ENCODE assay signal across 29 cellular contexts in genomic region chr1:84683508-84683907, GRCh38.
"Had no signal": no experiment of that assay in that cellular context is flagged by ENCODE, and none has a peak within 500 bp of the region (broad histone marks: within the 10 kb centered on the region; RNA-seq: fewer than 3 reads in every experiment).

No MANE protein-coding gene starts in this region.

- H3K4me1 ChIP-seq: thyroid gland, upper lobe of right lung, uterus had no signal

- H3K9me3 ChIP-seq: stomach, suprapubic skin, testis, thoracic aorta, thyroid gland, tibial artery, tibial nerve, transverse colon, upper lobe of left lung, upper lobe of right lung, uterus, vagina had no signal

- H3K27me3 Mint-ChIP-seq: stimulated activated memory B cell treated with anti-CD40 and anti-IgM and Interleukin-4, amounts not matched to agents 10 μg/mL and 1 μg/mL and 100 μg/mL, for 72 hours; stimulated activated naive B cell treated with anti-CD40 and anti-IgM and Interleukin-4, amounts not matched to agents 10 μg/mL and 1 μg/mL and 100 μg/mL, for 72 hours; stimulated activated naive CD8-positive, alpha-beta T cell treated with anti-CD3 and anti-CD28 coated beads, Interleukin-15, amount 100 ng/mL, for 72 hours; stimulated activated naive CD8-positive, alpha-beta T cell treated with anti-CD3 and anti-CD28 coated beads, Interleukin-15, Interleukin-2, amounts not matched to agents 100 ng/mL and 50 ng/mL, for 24 hours; type B pancreatic cell had no signal

- DNase-seq: stimulated activated CD4-positive, alpha-beta T cell treated with anti-CD3 and anti-CD28 coated beads, Interleukin-2, amount 100 ng/mL, for 48 hours; stimulated activated CD4-positive, alpha-beta T cell treated with anti-CD3 and anti-CD28 coated beads, Interleukin-4, amount 100 ng/mL, for 1 hour; stimulated activated CD4-positive, alpha-beta T cell treated with anti-CD3 and anti-CD28 coated beads, Interleukin-4, amount 100 ng/mL, for 24 hours; stimulated activated CD4-positive, alpha-beta T cell treated with anti-CD3 and anti-CD28 coated beads, Interleukin-4, amount 100 ng/mL, for 4 hours; stimulated activated CD8-positive, alpha-beta memory T cell treated with anti-CD3 and anti-CD28 coated beads, Interleukin-4, amount 100 ng/mL, for 48 hours; stimulated activated naive B cell treated with anti-CD40 and anti-IgM and Interleukin-4, amounts not matched to agents 10 μg/mL and 1 μg/mL and 100 μg/mL, for 72 hours; stimulated activated naive CD4-positive, alpha-beta T cell; stimulated activated naive CD4-positive, alpha-beta T cell treated with Interleukin-2 at 50 U/mL for 16 hours; stimulated activated naive CD8-positive, alpha-beta T cell treated with anti-CD3 and anti-CD28 coated beads, Interleukin-15, amount 100 ng/mL, for 72 hours; stimulated activated naive CD8-positive, alpha-beta T cell treated with anti-CD3 and anti-CD28 coated beads, Interleukin-15, Interleukin-2, amounts not matched to agents 100 U/mL and 50 U/mL, for 24 hours; stomach; substantia nigra; testis; thyroid gland; tibial artery; transverse colon; trophoblast cell; upper lobe of left lung; upper lobe of right lung; uterus had no signal

- H3K36me3 Mint-ChIP-seq: stimulated activated effector memory CD8-positive, alpha-beta T cell treated with anti-CD3 and anti-CD28 coated beads, Interleukin-12 subunit alpha, Interleukin-12 subunit beta, amount 100 ng/mL, for 72 hours had no signal

- H3K9me3 Mint-ChIP-seq: stimulated activated effector memory CD8-positive, alpha-beta T cell treated with anti-CD3 and anti-CD28 coated beads, Interleukin-12 subunit alpha, Interleukin-12 subunit beta, amount 100 ng/mL, for 72 hours; stimulated activated memory B cell treated with anti-CD40 and anti-IgM and Interleukin-4, amounts not matched to agents 10 μg/mL and 1 μg/mL and 100 μg/mL, for 72 hours; stimulated activated naive B cell treated with anti-CD40 and anti-IgM and Interleukin-4, amounts not matched to agents 10 μg/mL and 1 μg/mL and 100 μg/mL, for 72 hours; stimulated activated naive CD8-positive, alpha-beta T cell treated with anti-CD3 and anti-CD28 coated beads, Interleukin-15, amount 100 ng/mL, for 72 hours; stimulated activated naive CD8-positive, alpha-beta T cell treated with anti-CD3 and anti-CD28 coated beads, Interleukin-15, Interleukin-2, amounts not matched to agents 100 ng/mL and 50 ng/mL, for 24 hours; type B pancreatic cell had no signal

- H3K27me3 ChIP-seq: stomach, suprapubic skin, testis, thyroid gland, tibial artery, tibial nerve, transverse colon, upper lobe of left lung, upper lobe of right lung, uterus, vagina had no signal

- H3K4me3 Mint-ChIP-seq: stimulated activated effector memory CD8-positive, alpha-beta T cell treated with anti-CD3 and anti-CD28 coated beads, Interleukin-12 subunit alpha, Interleukin-12 subunit beta, amount 100 ng/mL, for 72 hours; stimulated activated memory B cell treated with anti-CD40 and anti-IgM and Interleukin-4, amounts not matched to agents 10 μg/mL and 1 μg/mL and 100 μg/mL, for 72 hours; stimulated activated naive B cell treated with anti-CD40 and anti-IgM and Interleukin-4, amounts not matched to agents 10 μg/mL and 1 μg/mL and 100 μg/mL, for 72 hours; stimulated activated naive CD8-positive, alpha-beta T cell treated with anti-CD3 and anti-CD28 coated beads, Interleukin-15, amount 100 ng/mL, for 72 hours; stimulated activated naive CD8-positive, alpha-beta T cell treated with anti-CD3 and anti-CD28 coated beads, Interleukin-15, Interleukin-2, amounts not matched to agents 100 ng/mL and 50 ng/mL, for 24 hours; type B pancreatic cell had no signal

- H3K4me3 ChIP-seq: stomach, suprapubic skin, testis, thoracic aorta, thyroid gland, tibial artery, tibial nerve, transverse colon, upper lobe of left lung, upper lobe of right lung, uterus, vagina had no signal

- H3K27ac ChIP-seq: stomach, suprapubic skin, testis, thoracic aorta, thyroid gland, tibial artery, tibial nerve, transverse colon, upper lobe of left lung, upper lobe of right lung, uterus, vagina had no signal

- H3K4me1 Mint-ChIP-seq: stimulated activated memory B cell treated with anti-CD40 and anti-IgM and Interleukin-4, amounts not matched to agents 10 μg/mL and 1 μg/mL and 100 μg/mL, for 72 hours had no signal

- ATAC-seq: stimulated activated effector memory CD8-positive, alpha-beta T cell treated with anti-CD3 and anti-CD28 coated beads, Interleukin-12 subunit alpha, Interleukin-12 subunit beta, amount 100 ng/mL, for 72 hours; stimulated activated memory B cell treated with anti-CD40 and anti-IgM and Interleukin-4, amounts not matched to agents 10 μg/mL and 1 μg/mL and 100 μg/mL, for 72 hours; stimulated activated naive B cell treated with anti-CD40 and anti-IgM and Interleukin-4, amounts not matched to agents 10 μg/mL and 1 μg/mL and 100 μg/mL, for 72 hours; stimulated activated naive CD8-positive, alpha-beta T cell treated with anti-CD3 and anti-CD28 coated beads, Interleukin-15, amount 100 ng/mL, for 72 hours; stimulated activated naive CD8-positive, alpha-beta T cell treated with anti-CD3 and anti-CD28 coated beads, Interleukin-15, Interleukin-2, amounts not matched to agents 100 U/mL and 50 U/mL, for 24 hours; upper lobe of right lung had no signal

- H3K36me3 ChIP-seq: stomach, suprapubic skin, thyroid gland, tibial artery, tibial nerve, transverse colon, upper lobe of left lung, upper lobe of right lung, uterus, vagina had no signal

- FAIRE-seq: urothelium cell line had no signal

- H3K27ac Mint-ChIP-seq: stimulated activated effector memory CD8-positive, alpha-beta T cell treated with anti-CD3 and anti-CD28 coated beads, Interleukin-12 subunit alpha, Interleukin-12 subunit beta, amount 100 ng/mL, for 72 hours; stimulated activated memory B cell treated with anti-CD40 and anti-IgM and Interleukin-4, amounts not matched to agents 10 μg/mL and 1 μg/mL and 100 μg/mL, for 72 hours; stimulated activated naive B cell treated with anti-CD40 and anti-IgM and Interleukin-4, amounts not matched to agents 10 μg/mL and 1 μg/mL and 100 μg/mL, for 72 hours; stimulated activated naive CD8-positive, alpha-beta T cell treated with anti-CD3 and anti-CD28 coated beads, Interleukin-15, amount 100 ng/mL, for 72 hours; stimulated activated naive CD8-positive, alpha-beta T cell treated with anti-CD3 and anti-CD28 coated beads, Interleukin-15, Interleukin-2, amounts not matched to agents 100 ng/mL and 50 ng/mL, for 24 hours; type B pancreatic cell had no signal
